Comparison of ENCODE assay signal across 1 cellular context in genomic region chr11:77820565-77821348, GRCh38.
TF ChIP-seq lines count a peak whose summit lies in the region.

AAMDC (plus strand) TSS chr11:77821144; CDS start chr11:77842497, 21,353 bp downstream.
RSF1 (minus strand) TSS chr11:77820722; CDS start chr11:77820714, 8 bp downstream.

TF ChIP-seq in K562, 482 proteins besides CTCF, POLR2A, EP300 and RAD21 (continued from another document and continues in another):
- peak; percentile 68 for TF ChIP-seq NFYB (IDR thresholded peaks at IDR 0.05; ENCODE audit: extremely low read depth, insufficient read length)
- no peak for TF ChIP-seq DIDO1 (tag; IDR thresholded peaks at IDR 0.05; ENCODE audit: low read depth)
- TF ChIP-seq MTA2 (IDR thresholded peaks at IDR 0.05; ENCODE audit: low read depth), result peak; percentile 17; the same call in 1 of the 2 replicates
- peak; percentile 64 for TF ChIP-seq POLR2AphosphoS5 (IDR thresholded peaks at IDR 0.05; ENCODE audit: control insufficient read depth, insufficient read depth, low read depth, low read length)
- TF ChIP-seq COPS2 (conservative IDR thresholded peaks at IDR 0.05), result no peak
- no peak for TF ChIP-seq TFE3 (CRISPR knock-in tag; IDR thresholded peaks at IDR 0.05)
- no peak for TF ChIP-seq HNRNPH1 (optimal IDR thresholded peaks at IDR 0.05; ENCODE audit: low read depth, low read length)
- no peak for TF ChIP-seq MXI1 (IDR thresholded peaks at IDR 0.05; ENCODE audit: low read depth, low read length)
- TF ChIP-seq RNF2 (IDR thresholded peaks at IDR 0.05), result peak; percentile 68
- no peak for TF ChIP-seq MAFG (tag; conservative IDR thresholded peaks at IDR 0.05)
- no peak for TF ChIP-seq ZNF583 (CRISPR knock-in tag; IDR thresholded peaks at IDR 0.05)
- no peak for TF ChIP-seq MCM3 (IDR thresholded peaks at IDR 0.05)
- no peak for TF ChIP-seq TEAD2 (tag; IDR thresholded peaks at IDR 0.05)
- no peak for TF ChIP-seq ZFP91 (CRISPR knock-in tag; IDR thresholded peaks at IDR 0.05)
- TF ChIP-seq HNRNPLL (IDR thresholded peaks at IDR 0.05; ENCODE audit: low read depth, low read length, poor library complexity, severe bottlenecking), result peak; percentile 100
- no peak for TF ChIP-seq FUS (optimal IDR thresholded peaks at IDR 0.05; ENCODE audit: low read depth, low read length)
- no peak for TF ChIP-seq SETDB1 (IDR thresholded peaks at IDR 0.05; ENCODE audit: low read length)
- TF ChIP-seq DNMT1 (IDR thresholded peaks at IDR 0.05), result no peak
- 0 out of 2 replicates have a peak, but pooled peaks have one; percentile 34 for TF ChIP-seq EHMT2 (IDR thresholded peaks at IDR 0.05)
- TF ChIP-seq E2F1 (CRISPR knock-in tag; IDR thresholded peaks at IDR 0.05), result peak; percentile 58; the same call in 1 of the 2 replicates
- TF ChIP-seq PHB (CRISPR knock-in tag; IDR thresholded peaks at IDR 0.05), result no peak
- peak; percentile 60; the same call in 1 of the 2 replicates for TF ChIP-seq SOX6 (IDR thresholded peaks at IDR 0.05)
- peak; percentile 100 for TF ChIP-seq HDAC3 (IDR thresholded peaks at IDR 0.05; ENCODE audit: borderline replicate concordance, partially characterized antibody)
- TF ChIP-seq POLR2G (IDR thresholded peaks at IDR 0.05; ENCODE audit: low read depth, low read length), result peak; percentile 94
- TF ChIP-seq YY1 (IDR thresholded peaks at IDR 0.05; ENCODE audit: borderline replicate concordance in 1 of 3, control insufficient read depth in 1 of 3, extremely low read depth in 1 of 3, insufficient read depth in 3 of 3, insufficient read length in 1 of 3, insufficient replicate concordance in 2 of 3, low read depth in 1 of 3, low read length in 2 of 3), result peak; percentile 75 to 98 (median 92)
- TF ChIP-seq STAT5B (CRISPR knock-in tag; IDR thresholded peaks at IDR 0.05), result no peak
- TF ChIP-seq CREB5 (CRISPR knock-in tag; IDR thresholded peaks at IDR 0.05), result no peak
- no peak for TF ChIP-seq RUNX1 (IDR thresholded peaks at IDR 0.05; ENCODE audit: low read depth)
- TF ChIP-seq ETS1 (conservative IDR thresholded peaks at IDR 0.05; ENCODE audit: control insufficient read depth, low read depth, low read length), result 0 out of 2 replicates have a peak, but pooled peaks have one; percentile 33
- TF ChIP-seq MECOM (CRISPR knock-in tag; IDR thresholded peaks at IDR 0.05), result no peak
- TF ChIP-seq ZNF280A (IDR thresholded peaks at IDR 0.05; ENCODE audit: low read depth, partially characterized antibody), result no peak
- TF ChIP-seq FOSL1 (tag; conservative IDR thresholded peaks at IDR 0.05), result 0 out of 2 replicates have a peak, but pooled peaks have one; percentile 36
- TF ChIP-seq HLTF (IDR thresholded peaks at IDR 0.05), result no peak
- TF ChIP-seq ZNF124 (CRISPR knock-in tag; IDR thresholded peaks at IDR 0.05), result no peak
- no peak for TF ChIP-seq HDAC6 (IDR thresholded peaks at IDR 0.05; ENCODE audit: low read depth, low read length)
- no peak for TF ChIP-seq ZNF445 (CRISPR knock-in tag; IDR thresholded peaks at IDR 0.05; ENCODE audit: low read depth)
- peak; percentile 85; the same call in 1 of the 2 replicates for TF ChIP-seq CGGBP1 (CRISPR knock-in tag; IDR thresholded peaks at IDR 0.05)
- TF ChIP-seq STAT5A (IDR thresholded peaks at IDR 0.05; ENCODE audit: borderline replicate concordance, low read length), result peak; percentile 8; the same call in 1 of the 2 replicates
- peak; percentile 89 for TF ChIP-seq FIP1L1 (IDR thresholded peaks at IDR 0.05; ENCODE audit: low read depth, low read length, poor library complexity, severe bottlenecking)
- TF ChIP-seq NFE2 (IDR thresholded peaks at IDR 0.05; ENCODE audit: low read depth), result no peak
- TF ChIP-seq HDAC2 (IDR thresholded peaks at IDR 0.05), result no peak
- no peak for TF ChIP-seq FOXJ3 (CRISPR knock-in tag; IDR thresholded peaks at IDR 0.05)
- TF ChIP-seq HMGN3 (IDR thresholded peaks at IDR 0.05; ENCODE audit: borderline replicate concordance, extremely low read depth, insufficient read length, low read depth, low read length), result no peak
- no peak for TF ChIP-seq NCOA4 (IDR thresholded peaks at IDR 0.05; ENCODE audit: partially characterized antibody)
- TF ChIP-seq RBM25 (IDR thresholded peaks at IDR 0.05; ENCODE audit: low read depth, low read length, severe bottlenecking), result no peak
- 0 out of 2 replicates have a peak, but pooled peaks have one; percentile 14 for TF ChIP-seq ZKSCAN1 (IDR thresholded peaks at IDR 0.05; ENCODE audit: low read depth, low read length)
- TF ChIP-seq CXXC5 (CRISPR knock-in tag; IDR thresholded peaks at IDR 0.05), result peak; percentile 82
- no peak for TF ChIP-seq IRF9 (tag; IDR thresholded peaks at IDR 0.05)
- no peak for TF ChIP-seq POLR3G (IDR thresholded peaks at IDR 0.05; ENCODE audit: extremely low read depth, insufficient read length, insufficient replicate concordance)
- no peak for TF ChIP-seq TSHZ1 (CRISPR knock-in tag; IDR thresholded peaks at IDR 0.05)
- no peak for TF ChIP-seq ZNF695 (CRISPR knock-in tag; IDR thresholded peaks at IDR 0.05)
- TF ChIP-seq ZBTB43 (CRISPR knock-in tag; IDR thresholded peaks at IDR 0.05), result no peak
- no peak for TF ChIP-seq ZNF12 (CRISPR knock-in tag; IDR thresholded peaks at IDR 0.05)
- no peak for TF ChIP-seq SAFB2 (IDR thresholded peaks at IDR 0.05; ENCODE audit: borderline replicate concordance, low read depth, low read length, severe bottlenecking)
- TF ChIP-seq U2AF1 (optimal IDR thresholded peaks at IDR 0.05; ENCODE audit: low read depth, low read length), result no peak
- no peak for TF ChIP-seq ZBTB1 (CRISPR knock-in tag; IDR thresholded peaks at IDR 0.05; ENCODE audit: borderline replicate concordance, low read depth)
- no peak for TF ChIP-seq TSC22D4 (tag; IDR thresholded peaks at IDR 0.05)
- no peak; the same call in 1 of the 2 replicates for TF ChIP-seq OTX1 (CRISPR knock-in tag; IDR thresholded peaks at IDR 0.05)
- no peak for TF ChIP-seq ZNF174 (CRISPR knock-in tag; IDR thresholded peaks at IDR 0.05)
- no peak for TF ChIP-seq RBM34 (IDR thresholded peaks at IDR 0.05; ENCODE audit: borderline replicate concordance, insufficient read depth, low read length)
- TF ChIP-seq MIER1 (IDR thresholded peaks at IDR 0.05; ENCODE audit: low read depth), result no peak
